ENCODE assay signal across 8 cellular contexts in the genomic region with DNA sequence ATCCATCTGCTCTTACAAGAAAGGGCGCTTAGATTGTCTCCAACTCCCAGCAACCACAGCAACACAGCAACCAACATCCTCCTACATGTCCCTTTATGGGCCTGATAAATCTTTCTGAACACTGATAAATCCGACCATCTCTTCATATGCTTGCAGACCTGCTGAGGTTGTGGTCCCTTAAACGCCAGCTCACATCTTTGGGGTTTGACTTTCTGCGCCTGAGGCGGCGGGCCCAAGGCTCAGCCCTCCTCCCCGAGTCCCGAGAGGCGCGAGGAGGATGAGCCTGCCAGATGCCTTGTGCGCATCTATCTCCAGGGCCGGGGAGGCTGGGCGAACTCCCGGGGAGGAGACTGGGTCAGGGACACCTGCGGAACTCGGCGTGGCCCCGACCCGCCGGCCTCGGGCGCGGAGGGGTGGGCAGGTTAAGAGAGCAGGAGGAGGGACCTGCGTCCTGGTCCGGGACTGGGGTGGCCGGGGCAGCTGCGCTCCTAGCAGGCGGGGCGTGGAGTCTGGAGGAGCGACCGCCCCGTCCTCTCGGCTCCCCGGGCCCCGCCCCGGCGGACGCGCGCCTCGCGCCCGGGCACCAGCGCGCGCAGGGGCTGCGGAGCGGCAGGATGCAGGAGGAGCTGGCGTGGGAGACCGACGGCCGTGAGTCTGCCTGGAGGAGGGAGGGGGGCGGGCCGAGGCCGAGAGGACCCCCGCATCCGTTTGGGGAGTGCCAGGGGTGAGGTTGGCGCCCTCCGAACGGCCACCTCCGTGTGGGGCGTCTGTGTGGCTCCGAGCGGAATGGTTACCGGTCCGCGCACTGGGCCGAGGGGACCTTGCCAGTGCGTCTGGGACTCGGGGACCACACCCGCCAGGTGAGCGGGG. TPM values are rescaled to one million over a fixed set of nuclear protein-coding genes. Genes with fewer than 3 reads are reported as not detected.
DNase-seq lines count a peak whose midpoint lies in the region; ATAC-seq and TF ChIP-seq lines count a peak whose summit lies in the region.

A gene (plus strand): TSS at position 586 of the 870 bp plus-strand sequence. CDS start 29 bp downstream, at position 615.

- H3K9me3 ChIP-seq in H9 (ENCODE audit: control insufficient read depth, low read depth, low read length) (no peaks in the 10 kb centered on the region), fibroblast of lung (ENCODE audit: control insufficient read depth, insufficient read depth, low read depth, low read length) (no peaks in the 10 kb centered on the region), tibial artery (no peaks in the 10 kb centered on the region)
- H3K9me3 ChIP-seq in naive thymus-derived CD4-positive, alpha-beta T cell (ENCODE audit: control insufficient read depth in 2 of 3, low read length in 3 of 3), result no peaks in the 10 kb centered on the region

- H3K79me1 ChIP-seq in H9 (ENCODE audit: insufficient read depth, low read depth, low read length, poor library complexity, severe bottlenecking), result no peaks in the 10 kb centered on the region

- no peak within 1 kb of the TSS for H2AK5ac ChIP-seq in H9 (ENCODE audit: insufficient read length, low read length)

- peak within 1 kb of the TSS; percentile 33; the same call in 1 of the 2 replicates for H3K14ac ChIP-seq in H9 (ENCODE audit: insufficient read depth, low read length)

- H3K4me1 ChIP-seq in H9 (ENCODE audit: insufficient read depth, low read length), result peaks cover 10% of the 10 kb centered on the region; the same call in 1 of the 2 replicates
- no peaks in the 10 kb centered on the region for H3K4me1 ChIP-seq in fibroblast of lung (ENCODE audit: control insufficient read depth, extremely low read depth, insufficient read depth, low read length)
- H3K4me1 ChIP-seq in naive thymus-derived CD4-positive, alpha-beta T cell (ENCODE audit: control insufficient read depth in 2 of 2, insufficient read depth in 2 of 2, low read length in 2 of 2), result no peaks in the 10 kb centered on the region
- peaks cover 0 to 20% (median 4%) of the 10 kb centered on the region in 4 donors for H3K4me1 ChIP-seq in tibial artery

- POLR2A ChIA-PET in naive thymus-derived CD4-positive, alpha-beta T cell (lab: Charles Lee), result interaction anchor here (0.5 to 1.0 kb wide), 2 partner anchors 10 to 456 kb away, joined by 3 to 4 read pairs; no protein-coding TSS in a partner anchor

- no peak within 1 kb of the TSS for H3K18ac ChIP-seq in H9 (ENCODE audit: insufficient read length, low read depth, low read length)

- CTCF ChIA-PET in naive thymus-derived CD4-positive, alpha-beta T cell (lab: Charles Lee), result interaction anchor here (0.8 kb wide), 1 partner anchor 225 kb away, joined by 4 read pairs; no protein-coding TSS in a partner anchor

- WGBS in H9 (ENCODE audit: extremely low coverage, insufficient read length, low lambda C conversion rate), result no CpG with 5 or more reads among the region's 72 CpGs

- no peak within 1 kb of the TSS for H3K56ac ChIP-seq in H9 (ENCODE audit: insufficient read length, low read depth, low read length)

- H3K4me2 ChIP-seq in H9 (ENCODE audit: insufficient read depth, insufficient read length, low read length) (peak within 1 kb of the TSS; percentile 66), fibroblast of lung (ENCODE audit: extremely low read depth, insufficient read depth, low read length) (peak within 1 kb of the TSS; percentile 92)

- no peak within 1 kb of the TSS for H2BK15ac ChIP-seq in H9 (ENCODE audit: low read depth, low read length)

- H4K20me1 ChIP-seq in H9 (ENCODE audit: control insufficient read depth, insufficient read depth, insufficient read length), result no peaks in the 10 kb centered on the region
- H4K20me1 ChIP-seq in fibroblast of lung (ENCODE audit: control insufficient read depth, extremely low read depth, insufficient read depth, low read length), result no peaks in the 10 kb centered on the region

- H3K9me3 Mint-ChIP-seq in H9, result peaks cover 9% of the 10 kb centered on the region in 2 experiments
- no peaks in the 10 kb centered on the region for H3K9me3 Mint-ChIP-seq in naive thymus-derived CD4-positive, alpha-beta T cell

- H2AFZ ChIP-seq in H9 (ENCODE audit: low read length) (no peak within 1 kb of the TSS), fibroblast of lung (ENCODE audit: low read length) (peak within 1 kb of the TSS; percentile 59)

- H3K27ac Mint-ChIP-seq in H9, result no peak within 1 kb of the TSS; a peak in 1 of 7 replicates
- H3K27ac Mint-ChIP-seq in naive thymus-derived CD4-positive, alpha-beta T cell, result peak within 1 kb of the TSS in 1 of 9 donors; percentile 18

- ATAC-seq in naive thymus-derived CD4-positive, alpha-beta T cell, result peak; percentile 72
- no peak for ATAC-seq in GM19395 (IDR thresholded peaks at IDR 0.05; ENCODE audit: unreplicated experiment)

- no peak within 1 kb of the TSS for H4K8ac ChIP-seq in H9 (replicated peaks; ENCODE audit: insufficient read length, low read depth, low read length)

- H3K27me3 ChIP-seq in H9 (ENCODE audit: insufficient read depth, low read length) (no peaks in the 10 kb centered on the region; the same call in 1 of the 2 replicates), fibroblast of lung (ENCODE audit: control insufficient read depth, insufficient read depth, low read length) (no peaks in the 10 kb centered on the region), tibial artery (no peaks in the 10 kb centered on the region)
- H3K27me3 ChIP-seq in naive thymus-derived CD4-positive, alpha-beta T cell (ENCODE audit: control insufficient read depth in 2 of 2, insufficient read depth in 2 of 2, low read length in 2 of 2), result no peaks in the 10 kb centered on the region

- H3K79me2 ChIP-seq in H9 (ENCODE audit: insufficient read depth, low read length), result no peaks in the 10 kb centered on the region
- H3K79me2 ChIP-seq in fibroblast of lung (ENCODE audit: control insufficient read depth, insufficient read depth, low read length), result no peaks in the 10 kb centered on the region

- H3K9ac ChIP-seq in H9 (ENCODE audit: extremely low read depth, insufficient read length, low read length) (no peak within 1 kb of the TSS), fibroblast of lung (ENCODE audit: insufficient read depth, low read length) (no peak within 1 kb of the TSS)

- H3K23ac ChIP-seq in H9 (ENCODE audit: insufficient read length, low read depth, low read length), result no peak within 1 kb of the TSS

- H4K5ac ChIP-seq in H9 (ENCODE audit: insufficient read length, low read depth, low read length), result no peak within 1 kb of the TSS

- no peak within 1 kb of the TSS for H2BK120ac ChIP-seq in H9 (ENCODE audit: low read depth, low read length, poor library complexity, severe bottlenecking)

- H2BK5ac ChIP-seq in H9 (ENCODE audit: insufficient read length, low read length), result no peak within 1 kb of the TSS

- peaks cover 31 to 37% of the 10 kb centered on the region in 2 experiments for H3K4me1 Mint-ChIP-seq in H9
- peaks cover 0 to 23% (median 6%) of the 10 kb centered on the region in 7 donors for H3K4me1 Mint-ChIP-seq in naive thymus-derived CD4-positive, alpha-beta T cell

- H3K27me3 Mint-ChIP-seq in H9 (ENCODE audit: low read depth), result peaks cover 66% of the 10 kb centered on the region
- H3K27me3 Mint-ChIP-seq in naive thymus-derived CD4-positive, alpha-beta T cell, result peaks cover 8 to 26% (median 19%) of the 10 kb centered on the region in 5 donors

- no peak within 1 kb of the TSS for H3T11ph ChIP-seq in H9 (ENCODE audit: low read length)

- H3K36me3 Mint-ChIP-seq in H9 (ENCODE audit: insufficient read depth in 1 of 3, low read depth in 3 of 3), result peaks cover 2 to 12% (median 2%) of the 10 kb centered on the region in 3 experiments; a peak in 5 of 7 replicates
- H3K36me3 Mint-ChIP-seq in naive thymus-derived CD4-positive, alpha-beta T cell, result no peaks in the 10 kb centered on the region

- H3K27ac ChIP-seq in H9 (ENCODE audit: insufficient read length, low read depth, low read length) (no peak within 1 kb of the TSS), fibroblast of lung (ENCODE audit: insufficient read depth, low read length) (no peak within 1 kb of the TSS), tibial artery (peak within 1 kb of the TSS; percentile 74 to 76)
- no peak within 1 kb of the TSS for H3K27ac ChIP-seq in naive thymus-derived CD4-positive, alpha-beta T cell (ENCODE audit: low read depth, low read length)

- TF ChIP-seq CTCF in H9 (conservative IDR thresholded peaks at IDR 0.05) (no peak), fibroblast of lung (conservative IDR thresholded peaks at IDR 0.05 in 1 of 2, IDR thresholded peaks at IDR 0.05 in 1 of 2; ENCODE audit: low read depth in 1 of 2, low read length in 2 of 2) (no peak), tibial artery (IDR thresholded peaks at IDR 0.05) (no peak)

- H3K4me3 Mint-ChIP-seq in H9, result peak within 1 kb of the TSS; percentile 73 to 82
- peak within 1 kb of the TSS; percentile 30 to 88 (median 74) for H3K4me3 Mint-ChIP-seq in naive thymus-derived CD4-positive, alpha-beta T cell

- no peak within 1 kb of the TSS for H2BK12ac ChIP-seq in H9 (ENCODE audit: insufficient read length, low read depth, low read length)

- no peak within 1 kb of the TSS for H3K4ac ChIP-seq in H9 (ENCODE audit: low read depth, low read length)

- H3K23me2 ChIP-seq in H9 (ENCODE audit: insufficient read length, low read depth, low read length, poor library complexity, severe bottlenecking), result peaks cover 10% of the 10 kb centered on the region

- no peak within 1 kb of the TSS for H4K91ac ChIP-seq in H9 (ENCODE audit: insufficient read length, low read depth, low read length)

- H3K36me3 ChIP-seq in fibroblast of lung (ENCODE audit: control insufficient read depth, insufficient read depth, low read length) (no peaks in the 10 kb centered on the region), tibial artery (no peaks in the 10 kb centered on the region)
- no peaks in the 10 kb centered on the region for H3K36me3 ChIP-seq in naive thymus-derived CD4-positive, alpha-beta T cell (ENCODE audit: control insufficient read depth in 2 of 3, insufficient read depth in 3 of 3, low read length in 3 of 3)

- peak; percentile 58 for DNase-seq in Daoy (ENCODE audit: low read depth)
- DNase-seq in H9, result peak; percentile 88
- peak; percentile 24 for DNase-seq in NCI-H2196 treated with DMSO at 0.1 percent for 48 hours (lab: John Stamatoyannopoulos, UW; ENCODE audit: unreplicated experiment)
- peak; percentile 60 for DNase-seq in activated T-cell treated with anti-CD3 and anti-CD28 coated beads for 48 hours (ENCODE audit: low read depth)
- DNase-seq in fibroblast of lung (ENCODE audit: low read depth in 2 of 2), result peak; percentile 28 to 51
- DNase-seq in naive thymus-derived CD4-positive, alpha-beta T cell, result peak in 6 of 9 donors; percentile 19 to 75 (median 28)
- DNase-seq in tibial artery, result peak; percentile 72 to 88

- no peak within 1 kb of the TSS for H2BK20ac ChIP-seq in H9 (ENCODE audit: low read depth, low read length, poor library complexity, severe bottlenecking)

- H3K4me3 ChIP-seq in fibroblast of lung (replicated peaks in 1 of 4; ENCODE audit: control extremely low read depth in 1 of 4, insufficient read depth in 1 of 4, low read depth in 3 of 4, low read length in 4 of 4) (peak within 1 kb of the TSS; percentile 55 to 67 (median 64)), tibial artery (peak within 1 kb of the TSS; percentile 61 to 73)
- peak within 1 kb of the TSS; percentile 46 for H3K4me3 ChIP-seq in naive thymus-derived CD4-positive, alpha-beta T cell (ENCODE audit: low read length)

- intact Hi-C loops in naive thymus-derived CD4-positive, alpha-beta T cell (cut with micrococcal nuclease), result no loop called here
- intact Hi-C loops in tibial artery (cut with DNase I; ENCODE audit: low total_unique reads), result no loop called here

RNA-seq across cellular contexts. Expression of the gene that starts here (rescaled TPM):
- 1.5 and 1.8 TPM in 2 replicates for total RNA-seq in Daoy (2014; rRNA removed; shearing (Covaris generic))
- total RNA-seq in H9 (2021), result 3.7 TPM in 2 replicates
- total RNA-seq in fibroblast of lung, result 6.7 and 13.2 TPM in 2 replicates
- polyA plus RNA-seq in fibroblast of lung, result 3.2 and 8.2 TPM in 2 replicates
- polyA plus RNA-seq in fibroblast of lung (2012), result 3.3 and 7.8 TPM in 2 replicates
- 10.6 and 14.5 TPM in 2 replicates for polyA minus RNA-seq in fibroblast of lung (ENCODE audit: low replicate concordance)
- 1 to 10 TPM; 3.3 to 9.3 (median 4.0) TPM for total RNA-seq in naive thymus-derived CD4-positive, alpha-beta T cell
- 1 to 10 TPM in 1 of 2 donors, under 1 TPM in 1; 0.20 to 2.0 TPM for polyA plus RNA-seq in naive thymus-derived CD4-positive, alpha-beta T cell

Comparison
In these comparisons a context has a peak if more than half of its experiments do, and no peak if none do; other contexts are left out.
1. DNase-seq: peak in every context shown above with its lines; median percentile 88 in H9; 80 in tibial artery; 60 in activated T-cell treated with anti-CD3 and anti-CD28 coated beads for 48 hours; 58 in Daoy; 40 in fibroblast of lung; 28 in naive thymus-derived CD4-positive, alpha-beta T cell; 24 in NCI-H2196 treated with DMSO at 0.1 percent for 48 hours.
2. H3K27ac ChIP-seq: peak in tibial artery (2 of 2); none in H9 (single experiment), fibroblast of lung (single experiment) and naive thymus-derived CD4-positive, alpha-beta T cell (single experiment).
3. Peak in every context shown above with its lines, with median percentiles within 50 percentile points of each other: H3K4me3 ChIP-seq.